Comparison of ENCODE assay signal across 1 cellular context in the genomic region with DNA sequence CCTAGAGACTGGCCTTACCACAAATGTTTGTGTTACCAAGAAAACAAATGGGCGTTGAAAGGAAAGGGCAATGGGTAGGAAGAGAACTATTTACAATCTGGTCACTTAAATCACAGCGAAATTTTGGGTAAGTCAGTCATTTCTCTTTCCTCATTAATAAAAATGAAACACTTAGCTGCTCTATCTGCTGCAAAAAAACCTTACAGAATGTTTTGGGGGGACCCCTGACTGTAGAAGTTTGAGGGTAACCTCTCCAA.
TF ChIP-seq lines count a peak whose summit lies in the region.

No MANE protein-coding gene starts in this region.

TF ChIP-seq in A549, 52 proteins besides CTCF, POLR2A, EP300 and RAD21 (continued from another document):
- TF ChIP-seq, protein P1, sequence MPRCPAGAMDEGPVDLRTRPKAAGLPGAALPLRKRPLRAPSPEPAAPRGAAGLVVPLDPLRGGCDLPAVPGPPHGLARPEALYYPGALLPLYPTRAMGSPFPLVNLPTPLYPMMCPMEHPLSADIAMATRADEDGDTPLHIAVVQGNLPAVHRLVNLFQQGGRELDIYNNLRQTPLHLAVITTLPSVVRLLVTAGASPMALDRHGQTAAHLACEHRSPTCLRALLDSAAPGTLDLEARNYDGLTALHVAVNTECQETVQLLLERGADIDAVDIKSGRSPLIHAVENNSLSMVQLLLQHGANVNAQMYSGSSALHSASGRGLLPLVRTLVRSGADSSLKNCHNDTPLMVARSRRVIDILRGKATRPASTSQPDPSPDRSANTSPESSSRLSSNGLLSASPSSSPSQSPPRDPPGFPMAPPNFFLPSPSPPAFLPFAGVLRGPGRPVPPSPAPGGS (IDR thresholded peaks at IDR 0.05) = no peak
- TF ChIP-seq ZC3H11A (IDR thresholded peaks at IDR 0.05) (no peak), HEYL (CRISPR knock-in tag; IDR thresholded peaks at IDR 0.05) (no peak), FOXS1 (CRISPR knock-in tag; IDR thresholded peaks at IDR 0.05) (no peak), HOXA7 (CRISPR knock-in tag; IDR thresholded peaks at IDR 0.05) (no peak), EHMT2 (IDR thresholded peaks at IDR 0.05; ENCODE audit: low read depth) (no peak), NR3C1 (IDR thresholded peaks at IDR 0.05) (no peak), CHD4 (IDR thresholded peaks at IDR 0.05; ENCODE audit: borderline replicate concordance) (no peak), CBX8 (IDR thresholded peaks at IDR 0.05) (no peak), PHF8 (IDR thresholded peaks at IDR 0.05; ENCODE audit: borderline replicate concordance, low read depth) (no peak), ZNF302 (CRISPR knock-in tag; IDR thresholded peaks at IDR 0.05) (no peak)
- TF ChIP-seq, protein P2, sequence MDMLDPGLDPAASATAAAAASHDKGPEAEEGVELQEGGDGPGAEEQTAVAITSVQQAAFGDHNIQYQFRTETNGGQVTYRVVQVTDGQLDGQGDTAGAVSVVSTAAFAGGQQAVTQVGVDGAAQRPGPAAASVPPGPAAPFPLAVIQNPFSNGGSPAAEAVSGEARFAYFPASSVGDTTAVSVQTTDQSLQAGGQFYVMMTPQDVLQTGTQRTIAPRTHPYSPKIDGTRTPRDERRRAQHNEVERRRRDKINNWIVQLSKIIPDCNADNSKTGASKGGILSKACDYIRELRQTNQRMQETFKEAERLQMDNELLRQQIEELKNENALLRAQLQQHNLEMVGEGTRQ (IDR thresholded peaks at IDR 0.05) = no peak
- TF ChIP-seq, protein P3, sequence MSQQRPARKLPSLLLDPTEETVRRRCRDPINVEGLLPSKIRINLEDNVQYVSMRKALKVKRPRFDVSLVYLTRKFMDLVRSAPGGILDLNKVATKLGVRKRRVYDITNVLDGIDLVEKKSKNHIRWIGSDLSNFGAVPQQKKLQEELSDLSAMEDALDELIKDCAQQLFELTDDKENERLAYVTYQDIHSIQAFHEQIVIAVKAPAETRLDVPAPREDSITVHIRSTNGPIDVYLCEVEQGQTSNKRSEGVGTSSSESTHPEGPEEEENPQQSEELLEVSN (IDR thresholded peaks at IDR 0.05; ENCODE audit: borderline replicate concordance, low read depth) = no peak
- TF ChIP-seq, protein P4, sequence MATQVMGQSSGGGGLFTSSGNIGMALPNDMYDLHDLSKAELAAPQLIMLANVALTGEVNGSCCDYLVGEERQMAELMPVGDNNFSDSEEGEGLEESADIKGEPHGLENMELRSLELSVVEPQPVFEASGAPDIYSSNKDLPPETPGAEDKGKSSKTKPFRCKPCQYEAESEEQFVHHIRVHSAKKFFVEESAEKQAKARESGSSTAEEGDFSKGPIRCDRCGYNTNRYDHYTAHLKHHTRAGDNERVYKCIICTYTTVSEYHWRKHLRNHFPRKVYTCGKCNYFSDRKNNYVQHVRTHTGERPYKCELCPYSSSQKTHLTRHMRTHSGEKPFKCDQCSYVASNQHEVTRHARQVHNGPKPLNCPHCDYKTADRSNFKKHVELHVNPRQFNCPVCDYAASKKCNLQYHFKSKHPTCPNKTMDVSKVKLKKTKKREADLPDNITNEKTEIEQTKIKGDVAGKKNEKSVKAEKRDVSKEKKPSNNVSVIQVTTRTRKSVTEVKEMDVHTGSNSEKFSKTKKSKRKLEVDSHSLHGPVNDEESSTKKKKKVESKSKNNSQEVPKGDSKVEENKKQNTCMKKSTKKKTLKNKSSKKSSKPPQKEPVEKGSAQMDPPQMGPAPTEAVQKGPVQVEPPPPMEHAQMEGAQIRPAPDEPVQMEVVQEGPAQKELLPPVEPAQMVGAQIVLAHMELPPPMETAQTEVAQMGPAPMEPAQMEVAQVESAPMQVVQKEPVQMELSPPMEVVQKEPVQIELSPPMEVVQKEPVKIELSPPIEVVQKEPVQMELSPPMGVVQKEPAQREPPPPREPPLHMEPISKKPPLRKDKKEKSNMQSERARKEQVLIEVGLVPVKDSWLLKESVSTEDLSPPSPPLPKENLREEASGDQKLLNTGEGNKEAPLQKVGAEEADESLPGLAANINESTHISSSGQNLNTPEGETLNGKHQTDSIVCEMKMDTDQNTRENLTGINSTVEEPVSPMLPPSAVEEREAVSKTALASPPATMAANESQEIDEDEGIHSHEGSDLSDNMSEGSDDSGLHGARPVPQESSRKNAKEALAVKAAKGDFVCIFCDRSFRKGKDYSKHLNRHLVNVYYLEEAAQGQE (IDR thresholded peaks at IDR 0.05) = no peak
